Comparison of ENCODE assay signal across 1 cellular context in the genomic region with DNA sequence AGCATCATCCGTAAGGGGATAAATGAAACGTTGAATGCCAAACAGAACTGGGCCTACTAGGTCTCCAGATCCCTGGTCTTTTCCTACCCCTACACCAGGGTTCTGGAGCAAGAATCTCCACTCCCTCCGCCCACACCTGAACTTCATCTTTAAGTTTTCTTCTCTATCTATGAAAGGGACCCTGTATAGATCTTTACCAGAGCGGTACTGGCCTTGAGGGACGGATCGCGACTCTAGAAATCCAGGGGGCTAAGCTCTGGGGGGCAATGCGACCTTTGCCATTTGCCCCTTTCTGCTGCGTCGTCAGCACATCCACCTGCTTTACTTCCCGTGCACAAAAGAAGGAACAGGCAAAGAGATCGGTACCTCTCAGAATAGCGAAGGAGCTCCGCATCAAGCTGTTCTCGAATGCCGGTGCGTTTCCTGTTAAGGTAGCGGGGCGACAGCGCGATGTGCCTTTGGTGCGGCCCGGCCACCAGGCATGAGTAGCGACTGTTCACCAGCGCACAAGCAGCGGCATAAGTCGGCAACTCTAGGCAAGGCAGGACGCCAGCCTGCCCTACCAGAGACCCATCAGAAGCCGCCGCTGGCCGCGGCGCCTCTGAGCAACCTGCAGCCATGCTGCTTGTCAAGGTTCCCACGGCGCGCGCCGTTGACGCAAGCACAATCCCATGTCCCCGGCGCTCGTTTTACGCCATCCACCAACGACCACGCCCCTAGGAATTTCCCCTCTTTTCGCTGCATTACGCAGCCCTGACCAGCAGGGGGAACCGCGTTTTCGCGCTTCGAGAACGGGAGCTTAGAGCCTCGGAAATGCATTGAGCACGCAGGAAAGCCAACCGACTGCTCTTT.
TF ChIP-seq lines count a peak whose summit lies in the region.

A gene with protein sequence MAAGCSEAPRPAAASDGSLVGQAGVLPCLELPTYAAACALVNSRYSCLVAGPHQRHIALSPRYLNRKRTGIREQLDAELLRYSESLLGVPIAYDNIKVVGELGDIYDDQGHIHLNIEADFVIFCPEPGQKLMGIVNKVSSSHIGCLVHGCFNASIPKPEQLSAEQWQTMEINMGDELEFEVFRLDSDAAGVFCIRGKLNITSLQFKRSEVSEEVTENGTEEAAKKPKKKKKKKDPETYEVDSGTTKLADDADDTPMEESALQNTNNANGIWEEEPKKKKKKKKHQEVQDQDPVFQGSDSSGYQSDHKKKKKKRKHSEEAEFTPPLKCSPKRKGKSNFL (minus strand): TSS at position 641 of the 852 bp plus-strand sequence. CDS start 21 bp downstream, at position 620.

TF ChIP-seq in H1, 55 proteins besides CTCF, POLR2A, EP300 and RAD21 (continued from another document and continues in another):
- TF ChIP-seq, protein P1, sequence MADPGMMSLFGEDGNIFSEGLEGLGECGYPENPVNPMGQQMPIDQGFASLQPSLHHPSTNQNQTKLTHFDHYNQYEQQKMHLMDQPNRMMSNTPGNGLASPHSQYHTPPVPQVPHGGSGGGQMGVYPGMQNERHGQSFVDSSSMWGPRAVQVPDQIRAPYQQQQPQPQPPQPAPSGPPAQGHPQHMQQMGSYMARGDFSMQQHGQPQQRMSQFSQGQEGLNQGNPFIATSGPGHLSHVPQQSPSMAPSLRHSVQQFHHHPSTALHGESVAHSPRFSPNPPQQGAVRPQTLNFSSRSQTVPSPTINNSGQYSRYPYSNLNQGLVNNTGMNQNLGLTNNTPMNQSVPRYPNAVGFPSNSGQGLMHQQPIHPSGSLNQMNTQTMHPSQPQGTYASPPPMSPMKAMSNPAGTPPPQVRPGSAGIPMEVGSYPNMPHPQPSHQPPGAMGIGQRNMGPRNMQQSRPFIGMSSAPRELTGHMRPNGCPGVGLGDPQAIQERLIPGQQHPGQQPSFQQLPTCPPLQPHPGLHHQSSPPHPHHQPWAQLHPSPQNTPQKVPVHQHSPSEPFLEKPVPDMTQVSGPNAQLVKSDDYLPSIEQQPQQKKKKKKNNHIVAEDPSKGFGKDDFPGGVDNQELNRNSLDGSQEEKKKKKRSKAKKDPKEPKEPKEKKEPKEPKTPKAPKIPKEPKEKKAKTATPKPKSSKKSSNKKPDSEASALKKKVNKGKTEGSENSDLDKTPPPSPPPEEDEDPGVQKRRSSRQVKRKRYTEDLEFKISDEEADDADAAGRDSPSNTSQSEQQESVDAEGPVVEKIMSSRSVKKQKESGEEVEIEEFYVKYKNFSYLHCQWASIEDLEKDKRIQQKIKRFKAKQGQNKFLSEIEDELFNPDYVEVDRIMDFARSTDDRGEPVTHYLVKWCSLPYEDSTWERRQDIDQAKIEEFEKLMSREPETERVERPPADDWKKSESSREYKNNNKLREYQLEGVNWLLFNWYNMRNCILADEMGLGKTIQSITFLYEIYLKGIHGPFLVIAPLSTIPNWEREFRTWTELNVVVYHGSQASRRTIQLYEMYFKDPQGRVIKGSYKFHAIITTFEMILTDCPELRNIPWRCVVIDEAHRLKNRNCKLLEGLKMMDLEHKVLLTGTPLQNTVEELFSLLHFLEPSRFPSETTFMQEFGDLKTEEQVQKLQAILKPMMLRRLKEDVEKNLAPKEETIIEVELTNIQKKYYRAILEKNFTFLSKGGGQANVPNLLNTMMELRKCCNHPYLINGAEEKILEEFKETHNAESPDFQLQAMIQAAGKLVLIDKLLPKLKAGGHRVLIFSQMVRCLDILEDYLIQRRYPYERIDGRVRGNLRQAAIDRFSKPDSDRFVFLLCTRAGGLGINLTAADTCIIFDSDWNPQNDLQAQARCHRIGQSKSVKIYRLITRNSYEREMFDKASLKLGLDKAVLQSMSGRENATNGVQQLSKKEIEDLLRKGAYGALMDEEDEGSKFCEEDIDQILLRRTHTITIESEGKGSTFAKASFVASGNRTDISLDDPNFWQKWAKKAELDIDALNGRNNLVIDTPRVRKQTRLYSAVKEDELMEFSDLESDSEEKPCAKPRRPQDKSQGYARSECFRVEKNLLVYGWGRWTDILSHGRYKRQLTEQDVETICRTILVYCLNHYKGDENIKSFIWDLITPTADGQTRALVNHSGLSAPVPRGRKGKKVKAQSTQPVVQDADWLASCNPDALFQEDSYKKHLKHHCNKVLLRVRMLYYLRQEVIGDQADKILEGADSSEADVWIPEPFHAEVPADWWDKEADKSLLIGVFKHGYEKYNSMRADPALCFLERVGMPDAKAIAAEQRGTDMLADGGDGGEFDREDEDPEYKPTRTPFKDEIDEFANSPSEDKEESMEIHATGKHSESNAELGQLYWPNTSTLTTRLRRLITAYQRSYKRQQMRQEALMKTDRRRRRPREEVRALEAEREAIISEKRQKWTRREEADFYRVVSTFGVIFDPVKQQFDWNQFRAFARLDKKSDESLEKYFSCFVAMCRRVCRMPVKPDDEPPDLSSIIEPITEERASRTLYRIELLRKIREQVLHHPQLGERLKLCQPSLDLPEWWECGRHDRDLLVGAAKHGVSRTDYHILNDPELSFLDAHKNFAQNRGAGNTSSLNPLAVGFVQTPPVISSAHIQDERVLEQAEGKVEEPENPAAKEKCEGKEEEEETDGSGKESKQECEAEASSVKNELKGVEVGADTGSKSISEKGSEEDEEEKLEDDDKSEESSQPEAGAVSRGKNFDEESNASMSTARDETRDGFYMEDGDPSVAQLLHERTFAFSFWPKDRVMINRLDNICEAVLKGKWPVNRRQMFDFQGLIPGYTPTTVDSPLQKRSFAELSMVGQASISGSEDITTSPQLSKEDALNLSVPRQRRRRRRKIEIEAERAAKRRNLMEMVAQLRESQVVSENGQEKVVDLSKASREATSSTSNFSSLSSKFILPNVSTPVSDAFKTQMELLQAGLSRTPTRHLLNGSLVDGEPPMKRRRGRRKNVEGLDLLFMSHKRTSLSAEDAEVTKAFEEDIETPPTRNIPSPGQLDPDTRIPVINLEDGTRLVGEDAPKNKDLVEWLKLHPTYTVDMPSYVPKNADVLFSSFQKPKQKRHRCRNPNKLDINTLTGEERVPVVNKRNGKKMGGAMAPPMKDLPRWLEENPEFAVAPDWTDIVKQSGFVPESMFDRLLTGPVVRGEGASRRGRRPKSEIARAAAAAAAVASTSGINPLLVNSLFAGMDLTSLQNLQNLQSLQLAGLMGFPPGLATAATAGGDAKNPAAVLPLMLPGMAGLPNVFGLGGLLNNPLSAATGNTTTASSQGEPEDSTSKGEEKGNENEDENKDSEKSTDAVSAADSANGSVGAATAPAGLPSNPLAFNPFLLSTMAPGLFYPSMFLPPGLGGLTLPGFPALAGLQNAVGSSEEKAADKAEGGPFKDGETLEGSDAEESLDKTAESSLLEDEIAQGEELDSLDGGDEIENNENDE (IDR thresholded peaks at IDR 0.05; ENCODE audit: insufficient replicate concordance, low read length): no peak
- TF ChIP-seq POU5F1 (IDR thresholded peaks at IDR 0.05; ENCODE audit: low read depth, low read length): no peak
- TF ChIP-seq, protein P2, sequence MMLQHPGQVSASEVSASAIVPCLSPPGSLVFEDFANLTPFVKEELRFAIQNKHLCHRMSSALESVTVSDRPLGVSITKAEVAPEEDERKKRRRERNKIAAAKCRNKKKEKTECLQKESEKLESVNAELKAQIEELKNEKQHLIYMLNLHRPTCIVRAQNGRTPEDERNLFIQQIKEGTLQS (IDR thresholded peaks at IDR 0.05; ENCODE audit: insufficient read depth, low read depth, low read length): peak; percentile 88
- no peak for TF ChIP-seq CTBP2 (IDR thresholded peaks at IDR 0.05; ENCODE audit: borderline replicate concordance, insufficient read depth, insufficient read length, low read length)
- no peak for TF ChIP-seq ZNF274 (IDR thresholded peaks at IDR 0.05; ENCODE audit: borderline replicate concordance, extremely low read depth, low read length)
- peak; percentile 97 for TF ChIP-seq ASH2L (IDR thresholded peaks at IDR 0.05; ENCODE audit: low read length)
- TF ChIP-seq, protein P3, sequence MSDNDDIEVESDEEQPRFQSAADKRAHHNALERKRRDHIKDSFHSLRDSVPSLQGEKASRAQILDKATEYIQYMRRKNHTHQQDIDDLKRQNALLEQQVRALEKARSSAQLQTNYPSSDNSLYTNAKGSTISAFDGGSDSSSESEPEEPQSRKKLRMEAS (IDR thresholded peaks at IDR 0.05): peak; percentile 88
- TF ChIP-seq, protein P4, sequence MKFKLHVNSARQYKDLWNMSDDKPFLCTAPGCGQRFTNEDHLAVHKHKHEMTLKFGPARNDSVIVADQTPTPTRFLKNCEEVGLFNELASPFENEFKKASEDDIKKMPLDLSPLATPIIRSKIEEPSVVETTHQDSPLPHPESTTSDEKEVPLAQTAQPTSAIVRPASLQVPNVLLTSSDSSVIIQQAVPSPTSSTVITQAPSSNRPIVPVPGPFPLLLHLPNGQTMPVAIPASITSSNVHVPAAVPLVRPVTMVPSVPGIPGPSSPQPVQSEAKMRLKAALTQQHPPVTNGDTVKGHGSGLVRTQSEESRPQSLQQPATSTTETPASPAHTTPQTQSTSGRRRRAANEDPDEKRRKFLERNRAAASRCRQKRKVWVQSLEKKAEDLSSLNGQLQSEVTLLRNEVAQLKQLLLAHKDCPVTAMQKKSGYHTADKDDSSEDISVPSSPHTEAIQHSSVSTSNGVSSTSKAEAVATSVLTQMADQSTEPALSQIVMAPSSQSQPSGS (IDR thresholded peaks at IDR 0.05; ENCODE audit: low read length): 0 out of 2 replicates have a peak, but pooled peaks have one; percentile 8
- peak; percentile 69 for TF ChIP-seq SP1 (IDR thresholded peaks at IDR 0.05; ENCODE audit: low read depth, low read length)
- TF ChIP-seq SRF (IDR thresholded peaks at IDR 0.05; ENCODE audit: low read depth, low read length): peak; percentile 79
- no peak for TF ChIP-seq EZH2 (IDR thresholded peaks at IDR 0.05; ENCODE audit: low read depth, low read length, severe bottlenecking)
- TF ChIP-seq KDM5A (IDR thresholded peaks at IDR 0.05; ENCODE audit: low read length): peak; percentile 98
- 0 out of 2 replicates have a peak, but pooled peaks have one; percentile 41 for TF ChIP-seq TCF12 (IDR thresholded peaks at IDR 0.05; ENCODE audit: low read depth, low read length)
- peak; percentile 98 for TF ChIP-seq TAF1 (IDR thresholded peaks at IDR 0.05; ENCODE audit: low read depth, low read length)
- TF ChIP-seq BACH1 (IDR thresholded peaks at IDR 0.05; ENCODE audit: low read length): 0 out of 2 replicates have a peak, but pooled peaks have one; percentile 5
- no peak for TF ChIP-seq SP2 (IDR thresholded peaks at IDR 0.05; ENCODE audit: low read length)
- no peak for TF ChIP-seq KDM1A (IDR thresholded peaks at IDR 0.05; ENCODE audit: borderline replicate concordance, low read length)
- no peak for TF ChIP-seq RNF2 (IDR thresholded peaks at IDR 0.05; ENCODE audit: borderline replicate concordance, low read depth, low read length, missing control alignments, poor library complexity, severe bottlenecking)
- no peak for TF ChIP-seq EGR1 (IDR thresholded peaks at IDR 0.05; ENCODE audit: borderline replicate concordance, low read depth, low read length)
- TF ChIP-seq MAFK (IDR thresholded peaks at IDR 0.05; ENCODE audit: low read depth, low read length): no peak
- no peak for TF ChIP-seq NRF1 (IDR thresholded peaks at IDR 0.05; ENCODE audit: low read depth, low read length)
- no peak for TF ChIP-seq CHD1 (IDR thresholded peaks at IDR 0.05; ENCODE audit: low read depth, low read length)
- peak in 1 of 2 experiments; percentile 96; a peak in 2 of 4 replicates for TF ChIP-seq HDAC2 (IDR thresholded peaks at IDR 0.05; ENCODE audit: borderline replicate concordance in 1 of 2, low read depth in 2 of 2, low read length in 2 of 2)
- TF ChIP-seq CEBPB (IDR thresholded peaks at IDR 0.05; ENCODE audit: low read depth, low read length): peak; percentile 24; the same call in 1 of the 2 replicates
- no peak for TF ChIP-seq SP4 (IDR thresholded peaks at IDR 0.05; ENCODE audit: low read length)
- TF ChIP-seq RXRA (IDR thresholded peaks at IDR 0.05; ENCODE audit: insufficient read depth, low read depth, low read length): no peak
- TF ChIP-seq CBX8 (IDR thresholded peaks at IDR 0.05; ENCODE audit: borderline replicate concordance, low read depth, low read length): no peak
- TF ChIP-seq, protein P5, sequence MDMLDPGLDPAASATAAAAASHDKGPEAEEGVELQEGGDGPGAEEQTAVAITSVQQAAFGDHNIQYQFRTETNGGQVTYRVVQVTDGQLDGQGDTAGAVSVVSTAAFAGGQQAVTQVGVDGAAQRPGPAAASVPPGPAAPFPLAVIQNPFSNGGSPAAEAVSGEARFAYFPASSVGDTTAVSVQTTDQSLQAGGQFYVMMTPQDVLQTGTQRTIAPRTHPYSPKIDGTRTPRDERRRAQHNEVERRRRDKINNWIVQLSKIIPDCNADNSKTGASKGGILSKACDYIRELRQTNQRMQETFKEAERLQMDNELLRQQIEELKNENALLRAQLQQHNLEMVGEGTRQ (IDR thresholded peaks at IDR 0.05; ENCODE audit: low read length): 0 out of 2 replicates have a peak, but pooled peaks have one; percentile 29
- peak; percentile 95 to 98 for TF ChIP-seq SIN3A (conservative IDR thresholded peaks at IDR 0.05 in 1 of 2, IDR thresholded peaks at IDR 0.05 in 1 of 2; ENCODE audit: low read depth in 1 of 2, low read length in 2 of 2)
- no peak for TF ChIP-seq SUZ12 (IDR thresholded peaks at IDR 0.05; ENCODE audit: low read length)
- TF ChIP-seq PHF8 (conservative IDR thresholded peaks at IDR 0.05; ENCODE audit: low read depth, low read length): peak; percentile 100
- TF ChIP-seq JUND (IDR thresholded peaks at IDR 0.05; ENCODE audit: low read length): peak; percentile 12; the same call in 1 of the 2 replicates
- TF ChIP-seq CREB1 (IDR thresholded peaks at IDR 0.05): peak; percentile 99
- no peak for TF ChIP-seq BCL11A (IDR thresholded peaks at IDR 0.05; ENCODE audit: low read depth in 2 of 2, low read length in 2 of 2)
- peak; percentile 88 for TF ChIP-seq TAF7 (optimal IDR thresholded peaks at IDR 0.05; ENCODE audit: borderline replicate concordance, low read depth, low read length)
- TF ChIP-seq SAP30 (IDR thresholded peaks at IDR 0.05; ENCODE audit: insufficient read depth, insufficient replicate concordance, low read length): peak; percentile 79
- TF ChIP-seq KDM4A (IDR thresholded peaks at IDR 0.05; ENCODE audit: low read depth, low read length, severe bottlenecking): peak; percentile 99
- peak; percentile 98 for TF ChIP-seq RBBP5 (IDR thresholded peaks at IDR 0.05; ENCODE audit: borderline replicate concordance, low read depth, low read length)
- TF ChIP-seq FOSL1 (IDR thresholded peaks at IDR 0.05; ENCODE audit: insufficient read depth, low read depth, low read length): no peak
- TF ChIP-seq YY1 (IDR thresholded peaks at IDR 0.05; ENCODE audit: low read depth, low read length): peak; percentile 95
- 0 out of 2 replicates have a peak, but pooled peaks have one; percentile 60 for TF ChIP-seq CHD2 (IDR thresholded peaks at IDR 0.05; ENCODE audit: low read length)
- TF ChIP-seq GTF2F1 (IDR thresholded peaks at IDR 0.05; ENCODE audit: borderline replicate concordance, low read depth, low read length): peak; percentile 54; the same call in 1 of the 2 replicates
- TF ChIP-seq BRCA1 (IDR thresholded peaks at IDR 0.05; ENCODE audit: low read depth, low read length): peak; percentile 32; the same call in 1 of the 2 replicates
- TF ChIP-seq, protein P6, sequence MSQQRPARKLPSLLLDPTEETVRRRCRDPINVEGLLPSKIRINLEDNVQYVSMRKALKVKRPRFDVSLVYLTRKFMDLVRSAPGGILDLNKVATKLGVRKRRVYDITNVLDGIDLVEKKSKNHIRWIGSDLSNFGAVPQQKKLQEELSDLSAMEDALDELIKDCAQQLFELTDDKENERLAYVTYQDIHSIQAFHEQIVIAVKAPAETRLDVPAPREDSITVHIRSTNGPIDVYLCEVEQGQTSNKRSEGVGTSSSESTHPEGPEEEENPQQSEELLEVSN (IDR thresholded peaks at IDR 0.05): peak; percentile 87
- TF ChIP-seq HDAC6 (IDR thresholded peaks at IDR 0.05; ENCODE audit: low read depth, low read length): no peak
- no peak for TF ChIP-seq JUN (IDR thresholded peaks at IDR 0.05; ENCODE audit: low read depth, low read length)
- peak; percentile 94 for TF ChIP-seq TBP (IDR thresholded peaks at IDR 0.05; ENCODE audit: low read depth, low read length)
- no peak for TF ChIP-seq RFX5 (IDR thresholded peaks at IDR 0.05; ENCODE audit: borderline replicate concordance, low read depth, low read length)
- peak; percentile 84 for TF ChIP-seq TEAD4 (IDR thresholded peaks at IDR 0.05; ENCODE audit: low read depth, low read length)
